8 cellular contexts compared by ENCODE assay signal in genomic region chr6:139161817-139162284, GRCh38. TPM values are rescaled to one million over a fixed set of nuclear protein-coding genes. Genes with fewer than 3 reads are reported as not detected.
DNase-seq lines count a peak whose midpoint lies in the region; ATAC-seq lines count a peak whose summit lies in the region.

No MANE protein-coding gene starts in this region.

- no peaks in the 10 kb centered on the region for H3K9me3 ChIP-seq in aorta (ENCODE audit: control insufficient read depth, low read length)

- peaks cover 0 to 2% of the 10 kb centered on the region in 2 donors for H3K36me3 ChIP-seq in aorta (ENCODE audit: control insufficient read depth in 1 of 2, insufficient read depth in 2 of 2, low read length in 1 of 2)

- H3K27ac ChIP-seq in aorta (ENCODE audit: low read depth in 1 of 2, low read length in 2 of 2): no peak overlapping the region

- peak; percentile 94 for ATAC-seq in GM19463 (IDR thresholded peaks at IDR 0.05; ENCODE audit: unreplicated experiment)
- ATAC-seq in HG03280 (IDR thresholded peaks at IDR 0.05; ENCODE audit: unreplicated experiment): peak; percentile 97
- ATAC-seq in aorta (ENCODE audit: low FRiP score): no peak

- WGBS in aorta, 2 donors: 88 to 91% methylated on average over 3 of the region's 3 CpGs

- H3K4me3 ChIP-seq in aorta (ENCODE audit: low read length in 2 of 2): no peak overlapping the region

- no peaks in the 10 kb centered on the region for H3K27me3 ChIP-seq in aorta (ENCODE audit: control insufficient read depth in 1 of 2, insufficient read depth in 2 of 2, low read length in 1 of 2)

- intact Hi-C loops in aorta (cut with DNase I): no loop called here

- peak; percentile 63 for DNase-seq in activated CD8-positive, alpha-beta memory T cell treated with anti-CD3 and anti-CD28 coated beads, Interleukin-2, amount 50 U/mL, for 4 hours
- DNase-seq in renal cortical epithelial cell (ENCODE audit: low read depth) (peak; percentile 43), inferior parietal cortex (ENCODE audit: extremely low spot score) (no peak), aorta (no peak), AML-193 (lab: John Stamatoyannopoulos, UW) (no peak), midbrain (lab: John Stamatoyannopoulos, UW) (no peak)

- H3K4me1 ChIP-seq in aorta (ENCODE audit: control insufficient read depth in 1 of 2, insufficient read depth in 2 of 2, low read length in 2 of 2): no peaks in the 10 kb centered on the region

RNA-seq across cellular contexts. Expression of gene HECA, which starts 27.0 kb away (rescaled TPM):
- total RNA-seq in renal cortical epithelial cell (13.6 and 15.6 TPM in 2 replicates), aorta (10 to 100 TPM; 47.4 to 53.2 TPM)
- 10 to 100 TPM; 12.4 to 28.7 TPM for polyA plus RNA-seq in aorta

Comparison
In these comparisons a context has a peak if more than half of its experiments do, and no peak if none do; other contexts are left out.
1. DNase-seq: peak in activated CD8-positive, alpha-beta memory T cell treated with anti-CD3 and anti-CD28 coated beads, Interleukin-2, amount 50 U/mL, for 4 hours (single experiment) and renal cortical epithelial cell (single experiment); none in inferior parietal cortex (single experiment), aorta (0 of 2), AML-193 (0 of 2) and midbrain (single experiment).